15 cellular contexts compared by ENCODE assay signal in genomic region chr14:103209054-103209453, GRCh38.
A peak's percentile ranks its signal among the peaks of the same experiment; 100 is the strongest.
DNase-seq lines count a peak whose midpoint lies in the region; ATAC-seq and TF ChIP-seq lines count a peak whose summit lies in the region.
"Had no signal": no experiment of that assay in that cellular context is flagged by ENCODE, and none has a peak within 500 bp of the region (broad histone marks: within the 10 kb centered on the region; RNA-seq: fewer than 3 reads in every experiment).

No MANE protein-coding gene starts in this region.

- H3K36me3 ChIP-seq in right lobe of liver (no peaks in the 10 kb centered on the region), uterus (no peaks in the 10 kb centered on the region)

- H3K4me3 ChIP-seq in astrocyte of the spinal cord (ENCODE audit: low read depth, low read length) (no peak overlapping the region), right lobe of liver (peak overlapping the region; percentile 51 to 69 (median 56)), uterus (peak overlapping the region; percentile 2 to 71)

- in situ Hi-C loops in astrocyte of the spinal cord (cut with HindIII; ENCODE audit: low sequenced_read_pairs), result no loop called here

- TF ChIP-seq POLR2A in right lobe of liver (IDR thresholded peaks at IDR 0.05), result no peak
- TF ChIP-seq POLR2A in uterus (IDR thresholded peaks at IDR 0.05), result no peak

- H3K27me3 ChIP-seq in right lobe of liver (no peaks in the 10 kb centered on the region), uterus (no peaks in the 10 kb centered on the region)

- ATAC-seq in right lobe of liver, result peak in 1 of 4 donors; percentile 9
- ATAC-seq: sciatic nerve had no signal

- H3K27ac ChIP-seq in right lobe of liver, result peak overlapping the region; percentile 94 to 99 (median 97)
- H3K27ac ChIP-seq in uterus, result peak overlapping the region; percentile 89 to 98
- H3K27ac ChIP-seq: 22Rv1 had no signal

- intact Hi-C loops in right lobe of liver (cut with DNase I), result loop anchor here in 1 of 2 donors (10.0 kb wide), 1 partner anchor 76 kb away; no protein-coding TSS in a partner anchor
- intact Hi-C loops in uterus (cut with DNase I; ENCODE audit: low total_unique reads), result no loop called here

- WGBS in right lobe of liver (ENCODE audit: insufficient coverage, low coverage, low lambda C conversion rate, missing lambda C conversion rate), result 26% methylated on average over 4 of the region's 4 CpGs

- H3K4me1 ChIP-seq in right lobe of liver (peaks cover 0 to 27% (median 17%) of the 10 kb centered on the region in 4 donors), uterus (no peaks in the 10 kb centered on the region)

- H3K9me3 ChIP-seq in right lobe of liver (no peaks in the 10 kb centered on the region), uterus (peaks cover 0 to 11% of the 10 kb centered on the region in 2 donors)

- TF ChIP-seq CTCF in astrocyte of the spinal cord (IDR thresholded peaks at IDR 0.05; ENCODE audit: low read depth, low read length) (peak; percentile 4), right lobe of liver (IDR thresholded peaks at IDR 0.05) (no peak), uterus (IDR thresholded peaks at IDR 0.05) (peak in 2 of 4 experiments; percentile 25 to 31)

- DNase-seq in DMS 273 (lab: John Stamatoyannopoulos, UW; ENCODE audit: unreplicated experiment), result peak; percentile 22
- DNase-seq in DMS 273 treated with DMSO at 0.1 percent for 48 hours (lab: John Stamatoyannopoulos, UW), result no peak
- DNase-seq in astrocyte of the spinal cord (ENCODE audit: low read depth, low spot score), result no peak
- DNase-seq in right lobe of liver, result no peak
- no peak for DNase-seq in uterus
- DNase-seq in NCI-H146 (lab: John Stamatoyannopoulos, UW), result no peak
- DNase-seq in cerebellum (ENCODE audit: low spot score), result no peak
- DNase-seq in activated T-cell treated with anti-CD3 and anti-CD28 coated beads, Interleukin-2, amount 50 U/mL, for 48 hours, result no peak
- DNase-seq: activated CD4-positive, alpha-beta memory T cell treated with anti-CD3 and anti-CD28 coated beads, Interleukin-2, amount 10 ng/mL, durations not matched to agents 7 days and 5 days; activated effector memory CD4-positive, alpha-beta T cell treated with anti-CD3 and anti-CD28 coated beads, Interleukin-2, amount 50 U/mL, for 16 hours; caudate nucleus; DMS53; substantia nigra had no signal
